Comparison of ENCODE assay signal across 2 cellular contexts in genomic region chr4:122831515-122832196, GRCh38.
TF ChIP-seq lines count a peak whose summit lies in the region.

No MANE protein-coding gene starts in this region.

TF ChIP-seq in HEK293, 187 proteins besides CTCF, POLR2A, EP300 and RAD21 (continued from another document and continues in another):
- no peak for TF ChIP-seq AEBP2 (tag by site-specific recombination; IDR thresholded peaks at IDR 0.05; ENCODE audit: borderline replicate concordance)
- no peak for TF ChIP-seq HOXD13 (CRISPR knock-in tag; IDR thresholded peaks at IDR 0.05; ENCODE audit: borderline replicate concordance)
- TF ChIP-seq ZNF202 (tag by site-specific recombination; IDR thresholded peaks at IDR 0.05; ENCODE audit: borderline replicate concordance) = no peak
- peak; percentile 20; the same call in 1 of the 2 replicates for TF ChIP-seq ZSCAN23 (tag by site-specific recombination; IDR thresholded peaks at IDR 0.05)
- no peak for TF ChIP-seq ZNF548 (tag by site-specific recombination; IDR thresholded peaks at IDR 0.05)
- TF ChIP-seq ZNF239 (tag by site-specific recombination; IDR thresholded peaks at IDR 0.05) = no peak
- no peak for TF ChIP-seq INSM2 (tag by site-specific recombination; IDR thresholded peaks at IDR 0.05)
- no peak for TF ChIP-seq ZNF600 (tag by site-specific recombination; IDR thresholded peaks at IDR 0.05)
- TF ChIP-seq ZNF221 (tag by site-specific recombination; IDR thresholded peaks at IDR 0.05; ENCODE audit: borderline replicate concordance) = no peak
- no peak for TF ChIP-seq ZNF830 (tag by site-specific recombination; IDR thresholded peaks at IDR 0.05; ENCODE audit: low read depth)
- no peak for TF ChIP-seq ZFHX2 (tag by site-specific recombination; conservative IDR thresholded peaks at IDR 0.05)
- TF ChIP-seq ZNF354C (tag by site-specific recombination; IDR thresholded peaks at IDR 0.05; ENCODE audit: borderline replicate concordance, low read depth) = no peak
- no peak for TF ChIP-seq ZSCAN4 (tag by site-specific recombination; IDR thresholded peaks at IDR 0.05)
- TF ChIP-seq ZNF324 (tag by site-specific recombination; IDR thresholded peaks at IDR 0.05) = no peak
- no peak for TF ChIP-seq ZNF140 (tag by site-specific recombination; IDR thresholded peaks at IDR 0.05)
- no peak for TF ChIP-seq PRDM1 (tag by site-specific recombination; IDR thresholded peaks at IDR 0.05)
- TF ChIP-seq ZNF571 (tag by site-specific recombination; IDR thresholded peaks at IDR 0.05) = no peak
- no peak for TF ChIP-seq ZNF521 (tag by site-specific recombination; IDR thresholded peaks at IDR 0.05)
- no peak for TF ChIP-seq MYNN (tag by site-specific recombination; IDR thresholded peaks at IDR 0.05; ENCODE audit: borderline replicate concordance)
- TF ChIP-seq ZFP3 (tag by site-specific recombination; IDR thresholded peaks at IDR 0.05; ENCODE audit: low read depth) = no peak
- TF ChIP-seq SP7 (tag by site-specific recombination; IDR thresholded peaks at IDR 0.05) = peak; percentile 75
- no peak for TF ChIP-seq ZFP41 (tag by site-specific recombination; IDR thresholded peaks at IDR 0.05; ENCODE audit: borderline replicate concordance)
- TF ChIP-seq TCF7L2 (IDR thresholded peaks at IDR 0.05; ENCODE audit: borderline replicate concordance, low read depth, low read length) = peak; percentile 15; the same call in 1 of the 2 replicates
- TF ChIP-seq ZEB2 (tag by site-specific recombination; IDR thresholded peaks at IDR 0.05) = peak; percentile 58; the same call in 1 of the 2 replicates
- no peak for TF ChIP-seq ZNF654 (tag by site-specific recombination; IDR thresholded peaks at IDR 0.05; ENCODE audit: low read depth)
- TF ChIP-seq ZBTB8A (tag by site-specific recombination; IDR thresholded peaks at IDR 0.05) = 0 out of 2 replicates have a peak, but pooled peaks have one; percentile 18
- TF ChIP-seq ZNF248 (tag by site-specific recombination; IDR thresholded peaks at IDR 0.05) = no peak
- TF ChIP-seq ZSCAN5A (tag by site-specific recombination; IDR thresholded peaks at IDR 0.05) = no peak
- TF ChIP-seq ZNF473 (tag by site-specific recombination; IDR thresholded peaks at IDR 0.05) = no peak
- no peak for TF ChIP-seq SALL2 (tag by site-specific recombination; IDR thresholded peaks at IDR 0.05; ENCODE audit: borderline replicate concordance)

TF ChIP-seq in WTC11, 78 proteins besides CTCF, POLR2A, EP300 and RAD21 (continued from another document):
- no peak for TF ChIP-seq FOXP1 (CRISPR knock-in tag; IDR thresholded peaks at IDR 0.05; ENCODE audit: borderline replicate concordance)
- TF ChIP-seq IRF2 (CRISPR knock-in tag; IDR thresholded peaks at IDR 0.05; ENCODE audit: borderline replicate concordance, low read depth) = no peak
- TF ChIP-seq ZNF121 (CRISPR knock-in tag; IDR thresholded peaks at IDR 0.05) = no peak
- TF ChIP-seq USF1 (CRISPR knock-in tag; IDR thresholded peaks at IDR 0.05) = no peak
- no peak for TF ChIP-seq FOXJ3 (CRISPR knock-in tag; IDR thresholded peaks at IDR 0.05; ENCODE audit: borderline replicate concordance)
- no peak for TF ChIP-seq NR3C1 (CRISPR knock-in tag; conservative IDR thresholded peaks at IDR 0.05; ENCODE audit: low read depth)
